ENCODE assay signal across 1 cellular context in the genomic region with DNA sequence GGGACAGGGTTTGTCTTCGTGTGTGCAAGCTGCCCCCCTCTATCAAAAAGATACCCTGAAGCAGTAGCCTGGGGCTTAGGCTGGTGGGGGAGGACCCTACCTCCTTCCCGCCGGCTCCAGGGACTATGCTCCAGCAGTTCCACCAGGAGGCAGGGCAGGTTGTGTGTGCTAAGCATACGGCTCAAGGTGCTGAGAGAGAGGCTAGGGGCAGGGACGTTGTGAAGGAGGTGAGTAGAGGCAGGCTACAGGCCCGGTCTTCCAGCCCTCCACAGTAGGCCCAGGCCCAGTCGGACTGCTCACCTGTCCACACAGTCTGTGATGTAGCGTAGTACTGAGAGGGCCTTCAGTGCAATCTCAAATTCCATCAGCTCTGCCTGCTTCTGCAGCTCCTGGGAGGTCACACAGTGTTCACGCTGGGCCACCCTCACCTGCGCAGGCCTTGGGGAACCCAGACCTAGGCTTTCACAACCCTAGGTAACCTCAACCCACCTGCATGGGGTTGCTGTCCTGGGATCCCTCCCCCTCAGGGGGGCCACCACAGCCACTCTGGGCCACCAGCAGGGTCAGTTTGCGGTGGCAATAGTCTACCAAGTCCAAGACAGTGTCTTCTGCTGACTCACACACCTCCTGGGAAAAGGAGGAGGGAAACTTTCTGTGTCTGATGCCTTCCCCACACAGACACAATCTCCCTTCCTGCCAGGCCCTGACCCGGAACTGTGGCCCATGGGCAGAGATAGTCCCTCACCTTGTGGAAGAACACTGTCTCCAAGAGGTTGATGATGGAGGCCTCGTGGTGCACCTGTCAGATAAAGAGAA.
TF ChIP-seq lines count a peak whose summit lies in the region.

No MANE protein-coding gene starts in this region.

TF ChIP-seq in HEK293, 187 proteins besides CTCF, POLR2A, EP300 and RAD21:
- 0 out of 2 replicates have a peak, but pooled peaks have one; percentile 16 for TF ChIP-seq GLIS1 (tag by site-specific recombination; IDR thresholded peaks at IDR 0.05)
- TF ChIP-seq, protein P1, sequence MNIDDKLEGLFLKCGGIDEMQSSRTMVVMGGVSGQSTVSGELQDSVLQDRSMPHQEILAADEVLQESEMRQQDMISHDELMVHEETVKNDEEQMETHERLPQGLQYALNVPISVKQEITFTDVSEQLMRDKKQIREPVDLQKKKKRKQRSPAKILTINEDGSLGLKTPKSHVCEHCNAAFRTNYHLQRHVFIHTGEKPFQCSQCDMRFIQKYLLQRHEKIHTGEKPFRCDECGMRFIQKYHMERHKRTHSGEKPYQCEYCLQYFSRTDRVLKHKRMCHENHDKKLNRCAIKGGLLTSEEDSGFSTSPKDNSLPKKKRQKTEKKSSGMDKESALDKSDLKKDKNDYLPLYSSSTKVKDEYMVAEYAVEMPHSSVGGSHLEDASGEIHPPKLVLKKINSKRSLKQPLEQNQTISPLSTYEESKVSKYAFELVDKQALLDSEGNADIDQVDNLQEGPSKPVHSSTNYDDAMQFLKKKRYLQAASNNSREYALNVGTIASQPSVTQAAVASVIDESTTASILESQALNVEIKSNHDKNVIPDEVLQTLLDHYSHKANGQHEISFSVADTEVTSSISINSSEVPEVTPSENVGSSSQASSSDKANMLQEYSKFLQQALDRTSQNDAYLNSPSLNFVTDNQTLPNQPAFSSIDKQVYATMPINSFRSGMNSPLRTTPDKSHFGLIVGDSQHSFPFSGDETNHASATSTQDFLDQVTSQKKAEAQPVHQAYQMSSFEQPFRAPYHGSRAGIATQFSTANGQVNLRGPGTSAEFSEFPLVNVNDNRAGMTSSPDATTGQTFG (tag by site-specific recombination; IDR thresholded peaks at IDR 0.05; ENCODE audit: borderline replicate concordance), result no peak
